Comparison of ENCODE assay signal across 16 cellular contexts in genomic region chr1:88016947-88017346, GRCh38.
DNase-seq lines count a peak whose midpoint lies in the region; ATAC-seq and TF ChIP-seq lines count a peak whose summit lies in the region.
"Had no signal": no experiment of that assay in that cellular context is flagged by ENCODE, and none has a peak within 500 bp of the region (broad histone marks: within the 10 kb centered on the region; RNA-seq: fewer than 3 reads in every experiment).

No MANE protein-coding gene starts in this region.

- no peak for TF ChIP-seq POLR2A in transverse colon (IDR thresholded peaks at IDR 0.05)

- intact Hi-C loops in colonic mucosa (cut with DNase I) (no loop called here), left colon (cut with DNase I, micrococcal nuclease) (no loop called here), transverse colon (cut with DNase I; ENCODE audit: low total_unique reads) (no loop called here)

- no peak for TF ChIP-seq EP300 in transverse colon (IDR thresholded peaks at IDR 0.05; ENCODE audit: low read depth)

- peak; percentile 83 for ATAC-seq in left colon
- no peak for ATAC-seq in GM18861 (IDR thresholded peaks at IDR 0.05; ENCODE audit: unreplicated experiment)
- ATAC-seq: K562 had no signal

- H3K4me1 ChIP-seq in colonic mucosa (no peaks in the 10 kb centered on the region), transverse colon (peaks cover 0 to 7% (median 0%) of the 10 kb centered on the region in 4 donors)

- H3K36me3 ChIP-seq in colonic mucosa (no peaks in the 10 kb centered on the region), transverse colon (no peaks in the 10 kb centered on the region)

- 33 to 51% methylated on average over 1 to 3 of the region's 3 CpGs for WGBS in transverse colon (ENCODE audit: low coverage in 1 of 2), 2 donors

- H3K4me3 ChIP-seq in colonic mucosa (no peak overlapping the region), transverse colon (no peak overlapping the region)
- H3K4me3 ChIP-seq: GM23248, K562 had no signal

- TF ChIP-seq CTCF in colonic mucosa (IDR thresholded peaks at IDR 0.05): no peak
- TF ChIP-seq CTCF in transverse colon (IDR thresholded peaks at IDR 0.05): no peak

- peak; percentile 51 for DNase-seq in DMS79 treated with DMSO at 0.1 percent for 48 hours (lab: John Stamatoyannopoulos, UW)
- peak; percentile 27 for DNase-seq in colonic mucosa
- peak in 1 of 2 donors; percentile 27 for DNase-seq in left colon
- DNase-seq in transverse colon: peak; percentile 30
- no peak for DNase-seq in HK-2 (ENCODE audit: unreplicated experiment)
- DNase-seq in middle frontal gyrus (ENCODE audit: extremely low spot score, low spot score): no peak
- DNase-seq: C1 segment of cervical spinal cord, DND-41, GM23248, HCEC 1CT, NCI-H1105 treated with DMSO at 0.1 percent for 48 hours, NCI-H1694, SHP77 treated with DMSO at 0.1 percent for 48 hours, SK-N-SH had no signal

- in situ Hi-C loops in transverse colon (cut with MboI; ENCODE audit: low pct_ligation_motif_present in 1 of 4, low pct_unique_long_range_greater_than_20kb in 1 of 4, low sequenced_read_pairs in 3 of 4): no loop called here

- H3K27ac ChIP-seq in colonic mucosa (no peak overlapping the region), transverse colon (no peak overlapping the region)
- H3K27ac ChIP-seq: GM23248 had no signal

- H3K9ac ChIP-seq in colonic mucosa (ENCODE audit: low read depth in 2 of 2, low read length in 2 of 2): no peak overlapping the region
- H3K9ac ChIP-seq: GM23248, SK-N-SH had no signal

- no peaks in the 10 kb centered on the region for H3K9me3 ChIP-seq in colonic mucosa
- H3K9me3 ChIP-seq in transverse colon: no peaks in the 10 kb centered on the region
- H3K9me3 ChIP-seq: SK-N-SH had no signal

- H3K27me3 ChIP-seq in colonic mucosa (no peaks in the 10 kb centered on the region), transverse colon (no peaks in the 10 kb centered on the region)

Comparison
In these comparisons a context has a peak if more than half of its experiments do, and no peak if none do; other contexts are left out.
1. DNase-seq: peak in DMS79 treated with DMSO at 0.1 percent for 48 hours (single experiment), colonic mucosa (single experiment) and transverse colon (single experiment); none in HK-2 (single experiment) and middle frontal gyrus (single experiment).